In the genomic region with DNA sequence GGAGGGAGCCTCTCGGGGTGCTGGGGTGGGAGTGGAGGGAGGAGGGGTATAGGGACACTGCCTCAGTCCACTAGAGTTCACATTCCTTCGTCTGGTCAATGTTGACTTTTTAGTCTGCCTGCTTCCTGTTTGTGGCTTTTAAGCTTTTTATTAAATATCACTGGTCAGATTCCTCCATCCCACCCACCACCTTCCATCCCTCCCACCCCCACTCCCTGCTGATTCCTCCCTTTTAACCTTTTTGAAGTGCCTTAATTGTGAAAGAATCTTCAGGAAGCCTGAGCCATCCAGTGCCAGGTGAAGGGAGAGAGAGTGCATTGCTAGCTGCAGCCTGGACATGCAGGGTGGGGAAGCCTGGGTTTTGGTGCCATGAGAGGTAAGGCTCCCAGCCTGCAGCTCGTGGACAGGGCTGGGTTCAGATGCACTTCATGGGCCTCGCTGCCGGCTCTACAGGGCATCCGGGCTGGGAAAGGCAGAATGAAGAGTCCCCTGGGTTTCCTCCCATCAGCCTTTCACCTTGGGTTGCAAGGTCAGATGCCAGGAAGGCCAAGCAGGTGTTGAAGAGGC, we compare ENCODE assay signal across 1 cellular context.
A peak's percentile ranks its signal among the peaks of the same experiment; 100 is the strongest.
TF ChIP-seq lines count a peak whose summit lies in the region.

No MANE protein-coding gene starts in this region.

TF ChIP-seq in HepG2, 621 proteins besides CTCF, POLR2A, EP300 and RAD21 (continued from another document):
- TF ChIP-seq, protein P1, sequence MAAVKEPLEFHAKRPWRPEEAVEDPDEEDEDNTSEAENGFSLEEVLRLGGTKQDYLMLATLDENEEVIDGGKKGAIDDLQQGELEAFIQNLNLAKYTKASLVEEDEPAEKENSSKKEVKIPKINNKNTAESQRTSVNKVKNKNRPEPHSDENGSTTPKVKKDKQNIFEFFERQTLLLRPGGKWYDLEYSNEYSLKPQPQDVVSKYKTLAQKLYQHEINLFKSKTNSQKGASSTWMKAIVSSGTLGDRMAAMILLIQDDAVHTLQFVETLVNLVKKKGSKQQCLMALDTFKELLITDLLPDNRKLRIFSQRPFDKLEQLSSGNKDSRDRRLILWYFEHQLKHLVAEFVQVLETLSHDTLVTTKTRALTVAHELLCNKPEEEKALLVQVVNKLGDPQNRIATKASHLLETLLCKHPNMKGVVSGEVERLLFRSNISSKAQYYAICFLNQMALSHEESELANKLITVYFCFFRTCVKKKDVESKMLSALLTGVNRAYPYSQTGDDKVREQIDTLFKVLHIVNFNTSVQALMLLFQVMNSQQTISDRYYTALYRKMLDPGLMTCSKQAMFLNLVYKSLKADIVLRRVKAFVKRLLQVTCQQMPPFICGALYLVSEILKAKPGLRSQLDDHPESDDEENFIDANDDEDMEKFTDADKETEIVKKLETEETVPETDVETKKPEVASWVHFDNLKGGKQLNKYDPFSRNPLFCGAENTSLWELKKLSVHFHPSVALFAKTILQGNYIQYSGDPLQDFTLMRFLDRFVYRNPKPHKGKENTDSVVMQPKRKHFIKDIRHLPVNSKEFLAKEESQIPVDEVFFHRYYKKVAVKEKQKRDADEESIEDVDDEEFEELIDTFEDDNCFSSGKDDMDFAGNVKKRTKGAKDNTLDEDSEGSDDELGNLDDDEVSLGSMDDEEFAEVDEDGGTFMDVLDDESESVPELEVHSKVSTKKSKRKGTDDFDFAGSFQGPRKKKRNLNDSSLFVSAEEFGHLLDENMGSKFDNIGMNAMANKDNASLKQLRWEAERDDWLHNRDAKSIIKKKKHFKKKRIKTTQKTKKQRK (IDR thresholded peaks at IDR 0.05; ENCODE audit: low read length): no peak
- peak; percentile 30; the same call in 1 of the 2 replicates for TF ChIP-seq TARDBP (CRISPR knock-in tag; IDR thresholded peaks at IDR 0.05)
- TF ChIP-seq, protein P2, sequence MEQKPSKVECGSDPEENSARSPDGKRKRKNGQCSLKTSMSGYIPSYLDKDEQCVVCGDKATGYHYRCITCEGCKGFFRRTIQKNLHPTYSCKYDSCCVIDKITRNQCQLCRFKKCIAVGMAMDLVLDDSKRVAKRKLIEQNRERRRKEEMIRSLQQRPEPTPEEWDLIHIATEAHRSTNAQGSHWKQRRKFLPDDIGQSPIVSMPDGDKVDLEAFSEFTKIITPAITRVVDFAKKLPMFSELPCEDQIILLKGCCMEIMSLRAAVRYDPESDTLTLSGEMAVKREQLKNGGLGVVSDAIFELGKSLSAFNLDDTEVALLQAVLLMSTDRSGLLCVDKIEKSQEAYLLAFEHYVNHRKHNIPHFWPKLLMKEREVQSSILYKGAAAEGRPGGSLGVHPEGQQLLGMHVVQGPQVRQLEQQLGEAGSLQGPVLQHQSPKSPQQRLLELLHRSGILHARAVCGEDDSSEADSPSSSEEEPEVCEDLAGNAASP (CRISPR knock-in tag; IDR thresholded peaks at IDR 0.05; ENCODE audit: borderline replicate concordance): peak; percentile 74; the same call in 1 of the 2 replicates
- TF ChIP-seq MAZ (IDR thresholded peaks at IDR 0.05; ENCODE audit: borderline replicate concordance, low read depth, low read length): peak; percentile 28; the same call in 1 of the 2 replicates
- peak; percentile 47; the same call in 1 of the 2 replicates for TF ChIP-seq MAZ (CRISPR knock-in tag; IDR thresholded peaks at IDR 0.05; ENCODE audit: low read depth)
- TF ChIP-seq RCOR2 (CRISPR knock-in tag; IDR thresholded peaks at IDR 0.05): 0 out of 2 replicates have a peak, but pooled peaks have one; percentile 39
- TF ChIP-seq ZEB1 (IDR thresholded peaks at IDR 0.05; ENCODE audit: insufficient replicate concordance, low read depth): peak; percentile 39
